22 cellular contexts compared by ENCODE assay signal in the genomic region with DNA sequence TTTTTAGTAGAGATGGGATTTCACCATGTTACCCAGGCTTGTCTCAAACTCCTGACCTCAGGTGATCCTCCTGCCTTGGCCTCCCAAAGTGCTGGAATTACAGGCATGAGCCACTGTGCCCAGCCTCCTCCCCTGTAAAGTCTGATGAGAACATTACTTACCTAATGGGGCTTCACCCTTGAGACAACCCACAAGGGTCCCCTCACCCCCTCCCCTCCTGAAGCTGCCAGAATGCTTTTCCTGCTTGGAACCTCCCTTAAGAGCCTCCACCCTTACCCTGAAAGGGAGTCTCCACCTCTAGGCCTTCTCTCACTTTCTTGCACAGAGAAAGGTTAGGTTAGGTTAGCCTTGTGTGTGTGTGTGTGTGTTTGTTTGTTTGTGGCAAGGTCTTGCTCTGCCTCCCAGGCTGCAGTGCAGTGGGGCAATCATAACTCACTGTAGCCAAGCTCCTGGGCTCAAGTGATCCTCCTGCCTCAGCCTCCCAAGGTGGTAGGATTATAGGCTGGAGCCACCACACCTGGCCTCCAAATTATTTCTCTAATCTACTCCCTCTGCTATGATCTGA. TPM values are rescaled to one million over a fixed set of nuclear protein-coding genes. Genes with fewer than 3 reads are reported as not detected.
DNase-seq lines count a peak whose midpoint lies in the region; TF ChIP-seq lines count a peak whose summit lies in the region.
"Had no signal": no experiment of that assay in that cellular context is flagged by ENCODE, and none has a peak within 500 bp of the region (broad histone marks: within the 10 kb centered on the region; RNA-seq: fewer than 3 reads in every experiment).

No MANE protein-coding gene starts in this region.

- CTCF ChIA-PET in MCF 10A (lab: Yijun Ruan, JAX), result interaction anchor here (0.5 to 0.9 kb wide), 3 partner anchors 9 to 23 kb away, joined by 3 to 4 read pairs (median 3); no protein-coding TSS in a partner anchor

- no peaks in the 10 kb centered on the region for H3K36me3 ChIP-seq in breast epithelium
- H3K36me3 ChIP-seq in hepatocyte (replicated peaks; ENCODE audit: insufficient read depth, low read depth), result no peaks in the 10 kb centered on the region
- H3K36me3 ChIP-seq in brain microvascular endothelial cell (replicated peaks), result no peaks in the 10 kb centered on the region
- H3K36me3 ChIP-seq: MG63, SJCRH30 had no signal

- H3K27me3 Mint-ChIP-seq in MCF 10A (ENCODE audit: insufficient read depth, unreplicated experiment), result no peaks in the 10 kb centered on the region

- no peaks in the 10 kb centered on the region for H3K9me2 ChIP-seq in hepatocyte (replicated peaks; ENCODE audit: insufficient read depth)

- no peak for TF ChIP-seq POLR2A in breast epithelium (IDR thresholded peaks at IDR 0.05)

- peaks cover 14% of the 10 kb centered on the region for H3K4me1 Mint-ChIP-seq in MCF 10A (ENCODE audit: insufficient read depth, unreplicated experiment)

- H2AFZ ChIP-seq in hepatocyte, result no peak overlapping the region

- H3K27me3 ChIP-seq in breast epithelium (no peaks in the 10 kb centered on the region), hepatocyte (no peaks in the 10 kb centered on the region), brain microvascular endothelial cell (replicated peaks) (no peaks in the 10 kb centered on the region)
- H3K27me3 ChIP-seq: MG63, SJCRH30 had no signal

- H3K4me2 ChIP-seq in hepatocyte, result no peak overlapping the region

- intact Hi-C loops in MCF 10A (cut with micrococcal nuclease) (no loop called here), breast epithelium (cut with DNase I; ENCODE audit: low total_unique reads) (no loop called here)

- no peak for TF ChIP-seq CTCF in MCF 10A (IDR thresholded peaks at IDR 0.05; ENCODE audit: unreplicated experiment)
- no peak for TF ChIP-seq CTCF in breast epithelium (IDR thresholded peaks at IDR 0.05)
- TF ChIP-seq CTCF in VCaP (conservative IDR thresholded peaks at IDR 0.05), result no peak
- no peak for TF ChIP-seq CTCF in hepatocyte (IDR thresholded peaks at IDR 0.05; ENCODE audit: poor library complexity)
- TF ChIP-seq CTCF in brain microvascular endothelial cell (IDR thresholded peaks at IDR 0.05; ENCODE audit: low read depth, low read length, missing control alignments), result no peak

- BruUV-seq in MCF 10A (replicated peaks; lab: Mats Ljungman, UMichigan), result no TSS peak

- DNase-seq in MCF 10A (ENCODE audit: unreplicated experiment), result no peak
- no peak for DNase-seq in breast epithelium (ENCODE audit: low spot score in 2 of 2)
- no peak for DNase-seq in hepatocyte (ENCODE audit: low spot score)
- DNase-seq in NCI-H748 (lab: John Stamatoyannopoulos, UW; ENCODE audit: unreplicated experiment), result no peak
- no peak for DNase-seq in brain microvascular endothelial cell
- no peak for DNase-seq in central memory CD4-positive, alpha-beta T cell
- DNase-seq: 8988T; GDM1; GOT3; Kasumi-1; NCI-H1048; NCI-H1417 treated with DMSO at 0.1 percent for 48 hours; NCI-H187 treated with DMSO at 0.1 percent for 48 hours; NCI-H2107; NCI-H510A; NCI-H748 treated with DMSO at 0.1 percent for 48 hours; NK-92 treated with Interleukin-12 subunit alpha and Interleukin-12 subunit beta, amount 100 ng/mL, for 24 hours; SJCRH30 had no signal

- H3K27ac Mint-ChIP-seq in MCF 10A (ENCODE audit: low read depth, unreplicated experiment), result peak overlapping the region; percentile 33

- H3K79me2 ChIP-seq in hepatocyte, result no peaks in the 10 kb centered on the region

- no peak overlapping the region for H3K4me3 ChIP-seq in breast epithelium
- H3K4me3 ChIP-seq in hepatocyte, result no peak overlapping the region
- no peak overlapping the region for H3K4me3 ChIP-seq in brain microvascular endothelial cell (ENCODE audit: low read depth, low read length)
- H3K4me3 ChIP-seq: MG63, SJCRH30 had no signal

- H3K9me3 ChIP-seq in breast epithelium (no peaks in the 10 kb centered on the region), hepatocyte (ENCODE audit: low read depth) (no peaks in the 10 kb centered on the region)
- H3K9me3 ChIP-seq: MG63, SJCRH30 had no signal

- no peaks in the 10 kb centered on the region for H3K36me3 Mint-ChIP-seq in MCF 10A (ENCODE audit: insufficient read depth, unreplicated experiment)

- POLR2A ChIA-PET in MCF 10A (lab: Yijun Ruan, JAX), result interaction anchor here (0.6 kb wide), 1 partner anchor 9 kb away, joined by 3 read pairs; no protein-coding TSS in a partner anchor

- no peaks in the 10 kb centered on the region for H4K20me1 ChIP-seq in hepatocyte (ENCODE audit: insufficient read depth, poor library complexity, severe bottlenecking)

- H3K27ac ChIP-seq in breast epithelium, result no peak overlapping the region
- H3K27ac ChIP-seq in VCaP, result peak overlapping the region; percentile 57
- H3K27ac ChIP-seq in hepatocyte, result peak overlapping the region; percentile 45
- H3K27ac ChIP-seq in temporal lobe (ENCODE audit: low read depth, low read length), result peak overlapping the region; percentile 97
- no peak overlapping the region for H3K27ac ChIP-seq in brain microvascular endothelial cell
- H3K27ac ChIP-seq: C4-2B, SJCRH30 had no signal

- no peak overlapping the region for H3K4me3 Mint-ChIP-seq in MCF 10A (ENCODE audit: unreplicated experiment)

- H3K4me1 ChIP-seq in breast epithelium, result no peaks in the 10 kb centered on the region
- peaks cover 4% of the 10 kb centered on the region for H3K4me1 ChIP-seq in hepatocyte (ENCODE audit: insufficient read depth)
- H3K4me1 ChIP-seq: SJCRH30 had no signal

- H3K9me3 Mint-ChIP-seq in MCF 10A (ENCODE audit: unreplicated experiment), result no peaks in the 10 kb centered on the region

- in situ Hi-C loops in brain microvascular endothelial cell (cut with HindIII; ENCODE audit: low pct_ligation_motif_present, low sequenced_read_pairs), result no loop called here

RNA-seq across cellular contexts. Expression of a gene that starts 8.9 kb away (rescaled TPM):
- total RNA-seq in MCF 10A (2022) (not detected in 2 replicates), breast epithelium (1 to 10 TPM in 1 of 3 donors, under 1 TPM in 2; 0.16 to 1.8 (median 0.66) TPM), hepatocyte (1.2 and 2.2 TPM in 2 replicates), temporal lobe (not detected)
- polyA plus RNA-seq in hepatocyte, result 0.44 and 1.7 TPM in 2 replicates

Comparison
In these comparisons a context has a peak if more than half of its experiments do, and no peak if none do; other contexts are left out.
1. H3K27ac ChIP-seq: peak in VCaP (single experiment), hepatocyte (single experiment) and temporal lobe (single experiment); none in breast epithelium (0 of 2) and brain microvascular endothelial cell (single experiment).